Comparison of ENCODE assay signal across 14 cellular contexts in genomic region chr1:235324296-235324695, GRCh38. TPM values are rescaled to one million over a fixed set of nuclear protein-coding genes. Genes with fewer than 3 reads are reported as not detected.
DNase-seq lines count a peak whose midpoint lies in the region; FAIRE-seq and TF ChIP-seq lines count a peak whose summit lies in the region.
"Had no signal": no experiment of that assay in that cellular context is flagged by ENCODE, and none has a peak within 500 bp of the region (broad histone marks: within the 10 kb centered on the region; RNA-seq: fewer than 3 reads in every experiment).

No MANE protein-coding gene starts in this region.

- H3K27me3 Mint-ChIP-seq in IgD-negative memory B cell (no peaks in the 10 kb centered on the region), neural crest cell (ENCODE audit: low read depth) (no peaks in the 10 kb centered on the region)

- TF ChIP-seq CTCF in D721Med (IDR thresholded peaks at IDR 0.05; ENCODE audit: insufficient read depth, missing control alignments) (no peak), neural crest cell (conservative IDR thresholded peaks at IDR 0.05) (no peak)

- peaks cover 26 to 39% (median 34%) of the 10 kb centered on the region in 3 donors for H3K4me1 Mint-ChIP-seq in IgD-negative memory B cell
- H3K4me1 Mint-ChIP-seq in neural crest cell, result peaks cover 36% of the 10 kb centered on the region

- H3K27ac Mint-ChIP-seq in IgD-negative memory B cell (peak overlapping the region in 1 of 3 donors; percentile 84), neural crest cell (ENCODE audit: unreplicated experiment) (no peak overlapping the region)

- H3K27me3 ChIP-seq in adipocyte (replicated peaks; ENCODE audit: control insufficient read depth, insufficient read depth, low read length), result no peaks in the 10 kb centered on the region
- H3K27me3 ChIP-seq: suprapubic skin had no signal

- H3K36me3 Mint-ChIP-seq in IgD-negative memory B cell (peaks cover 2% of the 10 kb centered on the region), neural crest cell (ENCODE audit: low read depth) (peaks cover 14% of the 10 kb centered on the region)

- peak overlapping the region; percentile 43 to 100 (median 70) for H3K4me3 Mint-ChIP-seq in IgD-negative memory B cell
- peak overlapping the region; percentile 41 for H3K4me3 Mint-ChIP-seq in neural crest cell

- H3K4me3 ChIP-seq in adipocyte (ENCODE audit: low read length), result peak overlapping the region; percentile 99
- H3K4me3 ChIP-seq: lung, suprapubic skin had no signal

- H3K4me1 ChIP-seq in adipocyte (ENCODE audit: control insufficient read depth, insufficient read depth, low read length), result peaks cover 18% of the 10 kb centered on the region

- H3K9ac ChIP-seq in adipocyte (ENCODE audit: low read length), result no peak overlapping the region

- H3K9me3 ChIP-seq in adipocyte (ENCODE audit: control insufficient read depth, low read length), result no peaks in the 10 kb centered on the region
- H3K9me3 ChIP-seq: suprapubic skin had no signal

- no peaks in the 10 kb centered on the region for H3K9me3 Mint-ChIP-seq in IgD-negative memory B cell
- no peaks in the 10 kb centered on the region for H3K9me3 Mint-ChIP-seq in neural crest cell

- peak; percentile 70 for FAIRE-seq in D721Med (lab: Jason Lieb, UNC)
- FAIRE-seq: bronchial epithelial cell had no signal

- no peak for DNase-seq in D721Med (ENCODE audit: insufficient read length, low spot score)
- DNase-seq in adipocyte (ENCODE audit: low read depth), result no peak
- no peak for DNase-seq in neural crest cell (ENCODE audit: low read depth, low spot score)
- DNase-seq in substantia nigra (lab: John Stamatoyannopoulos, UW), result no peak
- no peak for DNase-seq in DMS153 (lab: John Stamatoyannopoulos, UW)
- DNase-seq in DMS79 (lab: John Stamatoyannopoulos, UW), result no peak
- DNase-seq: activated CD8-positive, alpha-beta memory T cell treated with anti-CD3 and anti-CD28 coated beads, Interleukin-2, amount 50 U/mL, for 48 hours; HCEC 1CT; KG1; T-helper 9 cell had no signal

- no peaks in the 10 kb centered on the region for H3K36me3 ChIP-seq in adipocyte (ENCODE audit: control insufficient read depth, insufficient read depth, low read length, severe bottlenecking)

- no peak overlapping the region for H3K27ac ChIP-seq in substantia nigra (ENCODE audit: low read depth, low read length, poor library complexity, severe bottlenecking)
- H3K27ac ChIP-seq: suprapubic skin had no signal

RNA-seq across cellular contexts. Expression of gene ARID4B, which starts 3.7 kb away (rescaled TPM):
- 66.2 TPM for polyA plus RNA-seq in IgD-negative memory B cell
- 43.6 and 46.0 TPM in 2 replicates for total RNA-seq in neural crest cell

RNA-seq across cellular contexts. Expression of gene GGPS1, which starts 4.1 kb away (rescaled TPM):
- polyA plus RNA-seq in IgD-negative memory B cell, result 63.7 TPM
- total RNA-seq in neural crest cell, result 57.2 and 58.0 TPM in 2 replicates

RNA-seq across cellular contexts. Expression of gene TBCE, which starts 42.9 kb away (rescaled TPM):
- polyA plus RNA-seq in IgD-negative memory B cell, result 14.7 TPM
- total RNA-seq in neural crest cell, result 28.2 and 33.3 TPM in 2 replicates
